Comparison of ENCODE assay signal across 1 cellular context in genomic region chr15:100934735-100935134, GRCh38.
TF ChIP-seq lines count a peak whose summit lies in the region.

No MANE protein-coding gene starts in this region.

TF ChIP-seq in HCT116, 20 proteins besides CTCF, POLR2A, EP300 and RAD21 (continued from another document):
- TF ChIP-seq POLR2AphosphoS5 (IDR thresholded peaks at IDR 0.05; ENCODE audit: low read depth, low read length) (no peak), ZFX (IDR thresholded peaks at IDR 0.05) (no peak), TCF7L2 (IDR thresholded peaks at IDR 0.05; ENCODE audit: borderline replicate concordance, extremely low read depth, insufficient read depth, insufficient read length) (no peak), CBX3 (IDR thresholded peaks at IDR 0.05; ENCODE audit: low read depth) (no peak), SRF (IDR thresholded peaks at IDR 0.05; ENCODE audit: low read depth) (no peak), ELF1 (IDR thresholded peaks at IDR 0.05; ENCODE audit: borderline replicate concordance, low read depth) (no peak), EZH2 (IDR thresholded peaks at IDR 0.05) (no peak), CEBPB (IDR thresholded peaks at IDR 0.05; ENCODE audit: low read depth) (no peak), SIN3A (IDR thresholded peaks at IDR 0.05; ENCODE audit: low read depth) (no peak)
- TF ChIP-seq, protein P1, sequence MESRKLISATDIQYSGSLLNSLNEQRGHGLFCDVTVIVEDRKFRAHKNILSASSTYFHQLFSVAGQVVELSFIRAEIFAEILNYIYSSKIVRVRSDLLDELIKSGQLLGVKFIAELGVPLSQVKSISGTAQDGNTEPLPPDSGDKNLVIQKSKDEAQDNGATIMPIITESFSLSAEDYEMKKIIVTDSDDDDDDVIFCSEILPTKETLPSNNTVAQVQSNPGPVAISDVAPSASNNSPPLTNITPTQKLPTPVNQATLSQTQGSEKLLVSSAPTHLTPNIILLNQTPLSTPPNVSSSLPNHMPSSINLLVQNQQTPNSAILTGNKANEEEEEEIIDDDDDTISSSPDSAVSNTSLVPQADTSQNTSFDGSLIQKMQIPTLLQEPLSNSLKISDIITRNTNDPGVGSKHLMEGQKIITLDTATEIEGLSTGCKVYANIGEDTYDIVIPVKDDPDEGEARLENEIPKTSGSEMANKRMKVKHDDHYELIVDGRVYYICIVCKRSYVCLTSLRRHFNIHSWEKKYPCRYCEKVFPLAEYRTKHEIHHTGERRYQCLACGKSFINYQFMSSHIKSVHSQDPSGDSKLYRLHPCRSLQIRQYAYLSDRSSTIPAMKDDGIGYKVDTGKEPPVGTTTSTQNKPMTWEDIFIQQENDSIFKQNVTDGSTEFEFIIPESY (IDR thresholded peaks at IDR 0.05; ENCODE audit: extremely low read depth, insufficient replicate concordance, low read length): no peak
